ENCODE assay signal across 11 cellular contexts in the genomic region with DNA sequence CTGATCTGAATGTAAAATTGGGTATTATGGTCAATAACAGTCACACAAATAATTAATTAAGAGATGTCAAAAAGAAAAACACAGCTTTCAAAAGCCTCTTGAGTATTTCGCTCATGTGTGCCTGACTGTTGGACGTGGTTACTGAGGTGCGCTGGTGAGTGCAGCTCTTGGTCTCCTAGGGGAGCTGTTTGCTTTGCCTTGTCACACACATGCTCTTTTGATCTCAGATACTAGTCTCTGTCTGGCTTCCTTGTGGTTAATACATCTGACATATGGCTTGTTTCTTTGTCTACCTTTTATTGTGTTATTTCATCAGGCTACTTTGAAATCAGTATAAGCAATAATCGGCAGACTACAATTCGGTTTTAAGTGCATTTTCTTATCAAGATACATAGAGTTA. TPM values are rescaled to one million over a fixed set of nuclear protein-coding genes. Genes with fewer than 3 reads are reported as not detected.
DNase-seq lines count a peak whose midpoint lies in the region; ATAC-seq and TF ChIP-seq lines count a peak whose summit lies in the region.
"Had no signal": no experiment of that assay in that cellular context is flagged by ENCODE, and none has a peak within 500 bp of the region (broad histone marks: within the 10 kb centered on the region; RNA-seq: fewer than 3 reads in every experiment).

No MANE protein-coding gene starts in this region.

- H3F3A ChIP-seq in Loucy (ENCODE audit: low read depth): no peaks in the 10 kb centered on the region

- ATAC-seq in DND-41 (ENCODE audit: insufficient read depth, low read depth): peak; percentile 100
- no peak for ATAC-seq in Panc1
- ATAC-seq in left lung: no peak

- in situ Hi-C loops in Panc1 (cut with HindIII; ENCODE audit: low pct_unique_long_range_greater_than_20kb, low sequenced_read_pairs): no loop called here

- POLR2A ChIA-PET in Panc1 (lab: Charles Lee): no interaction called here

- peak; percentile 70 for DNase-seq in DND-41
- DNase-seq in Panc1 (ENCODE audit: low read depth, low spot score): no peak
- DNase-seq in kidney tubule cell (ENCODE audit: low spot score): peak; percentile 23
- no peak for DNase-seq in left lung
- DNase-seq in mesenteric fat pad (ENCODE audit: low spot score): no peak
- DNase-seq in HPDE6-E6E7 (ENCODE audit: extremely low spot score): no peak
- DNase-seq: GF-D8 had no signal

- H3K79me2 ChIP-seq in DND-41 (ENCODE audit: insufficient read depth, low read length) (no peaks in the 10 kb centered on the region), Loucy (ENCODE audit: insufficient read depth, low read length) (no peaks in the 10 kb centered on the region)

- H3K4me3 ChIP-seq in DND-41 (ENCODE audit: low read depth in 1 of 2, low read length in 2 of 2) (no peak overlapping the region), Loucy (ENCODE audit: low read length, poor library complexity, severe bottlenecking) (no peak overlapping the region), Panc1 (ENCODE audit: low read depth in 2 of 2, low read length in 2 of 2) (no peak overlapping the region), left lung (no peak overlapping the region)
- H3K4me3 ChIP-seq: SK-N-MC had no signal

- H3K27me3 ChIP-seq in DND-41 (ENCODE audit: insufficient read depth, low read length, poor library complexity) (peaks cover 9% of the 10 kb centered on the region), Loucy (ENCODE audit: insufficient read depth, low read length, poor library complexity, severe bottlenecking) (no peaks in the 10 kb centered on the region), Panc1 (ENCODE audit: control insufficient read depth, insufficient read depth, low read length) (peaks cover 18% of the 10 kb centered on the region), left lung (no peaks in the 10 kb centered on the region)

- H2AFZ ChIP-seq in DND-41 (ENCODE audit: low read depth, low read length) (no peak overlapping the region), Loucy (ENCODE audit: low read length) (no peak overlapping the region)

- H3K9ac ChIP-seq in DND-41 (ENCODE audit: low read depth, low read length): no peak overlapping the region
- no peak overlapping the region for H3K9ac ChIP-seq in Loucy (ENCODE audit: low read depth, low read length, poor library complexity, severe bottlenecking)
- H3K9ac ChIP-seq: KMS-11 had no signal

- H3K4me2 ChIP-seq in DND-41 (ENCODE audit: insufficient read depth, low read length) (peak overlapping the region; percentile 25; the same call in 1 of the 2 replicates), Loucy (ENCODE audit: low read depth, low read length, poor library complexity, severe bottlenecking) (peak overlapping the region; percentile 54)
- H3K4me2 ChIP-seq: KMS-11 had no signal

- CTCF ChIA-PET in Panc1 (lab: Charles Lee): no interaction called here

- H4K20me1 ChIP-seq in DND-41 (ENCODE audit: insufficient read depth, low read length) (no peaks in the 10 kb centered on the region), Loucy (ENCODE audit: insufficient read depth, low read length, poor library complexity, severe bottlenecking) (no peaks in the 10 kb centered on the region)

- H3K27ac ChIP-seq in DND-41 (ENCODE audit: low read length) (no peak overlapping the region), Panc1 (ENCODE audit: low read length) (no peak overlapping the region), left lung (no peak overlapping the region)
- H3K27ac ChIP-seq: KMS-11, SK-N-MC had no signal

- TF ChIP-seq CTCF in DND-41 (IDR thresholded peaks at IDR 0.05; ENCODE audit: borderline replicate concordance, extremely low read depth, low read length, poor library complexity, severe bottlenecking) (peak; percentile 77), Loucy (conservative IDR thresholded peaks at IDR 0.05; ENCODE audit: low read length) (peak; percentile 67), Panc1 (IDR thresholded peaks at IDR 0.05) (peak; percentile 19; the same call in 1 of the 2 replicates), left lung (IDR thresholded peaks at IDR 0.05) (no peak)

- no TSS peak for BruUV-seq in Panc1 (replicated peaks; lab: Mats Ljungman, UMichigan)

- H3K36me3 ChIP-seq in DND-41 (ENCODE audit: insufficient read depth, low read length): no peaks in the 10 kb centered on the region
- H3K36me3 ChIP-seq in Loucy (ENCODE audit: insufficient read depth, low read length): no peaks in the 10 kb centered on the region
- H3K36me3 ChIP-seq in Panc1 (ENCODE audit: control insufficient read depth, insufficient read depth, low read length): no peaks in the 10 kb centered on the region
- H3K36me3 ChIP-seq in left lung: no peaks in the 10 kb centered on the region

- intact Hi-C loops in Panc1 (cut with micrococcal nuclease; ENCODE audit: unreplicated experiment) (no loop called here), left lung (cut with DNase I) (no loop called here)

- H3K4me1 ChIP-seq in DND-41 (ENCODE audit: insufficient read depth, low read length): peaks cover 10% of the 10 kb centered on the region
- H3K4me1 ChIP-seq in Loucy (ENCODE audit: insufficient read depth, low read length, poor library complexity, severe bottlenecking): peaks cover 7% of the 10 kb centered on the region
- H3K4me1 ChIP-seq in Panc1 (ENCODE audit: control insufficient read depth, insufficient read depth, low read length): no peaks in the 10 kb centered on the region
- H3K4me1 ChIP-seq in left lung: no peaks in the 10 kb centered on the region

- no peaks in the 10 kb centered on the region for H3K9me3 ChIP-seq in DND-41 (ENCODE audit: insufficient read depth, low read length, severe bottlenecking)
- H3K9me3 ChIP-seq in Loucy (ENCODE audit: insufficient read depth, low read depth, low read length): no peaks in the 10 kb centered on the region
- H3K9me3 ChIP-seq in Panc1 (ENCODE audit: control insufficient read depth, insufficient read depth, low read depth, low read length): no peaks in the 10 kb centered on the region
- H3K9me3 ChIP-seq in left lung: no peaks in the 10 kb centered on the region

- H3K9me2 ChIP-seq in Loucy (replicated peaks; ENCODE audit: low read depth, low read length): no peaks in the 10 kb centered on the region

RNA-seq across cellular contexts. Expression of gene PCSK1, which starts 51.5 kb away (rescaled TPM):
- total RNA-seq in Panc1 (2021; ENCODE audit: unreplicated experiment) (not detected), left lung (under 1 TPM; 0.15 to 0.47 TPM), mesenteric fat pad (1.6 TPM)
- polyA plus RNA-seq in Panc1 (2012; ENCODE audit: insufficient read length): not detected
- total RNA-seq: mucosa of gallbladder had no signal

Comparison
In these comparisons a context has a peak if more than half of its experiments do, and no peak if none do; other contexts are left out.
1. DNase-seq: peak in DND-41 (single experiment) and kidney tubule cell (single experiment); none in Panc1 (single experiment), left lung (0 of 2), mesenteric fat pad (single experiment) and HPDE6-E6E7 (single experiment).
2. CTCF ChIP-seq: peak in DND-41 (single experiment), Loucy (single experiment) and Panc1 (single experiment); none in left lung (0 of 2).